In the genomic region with DNA sequence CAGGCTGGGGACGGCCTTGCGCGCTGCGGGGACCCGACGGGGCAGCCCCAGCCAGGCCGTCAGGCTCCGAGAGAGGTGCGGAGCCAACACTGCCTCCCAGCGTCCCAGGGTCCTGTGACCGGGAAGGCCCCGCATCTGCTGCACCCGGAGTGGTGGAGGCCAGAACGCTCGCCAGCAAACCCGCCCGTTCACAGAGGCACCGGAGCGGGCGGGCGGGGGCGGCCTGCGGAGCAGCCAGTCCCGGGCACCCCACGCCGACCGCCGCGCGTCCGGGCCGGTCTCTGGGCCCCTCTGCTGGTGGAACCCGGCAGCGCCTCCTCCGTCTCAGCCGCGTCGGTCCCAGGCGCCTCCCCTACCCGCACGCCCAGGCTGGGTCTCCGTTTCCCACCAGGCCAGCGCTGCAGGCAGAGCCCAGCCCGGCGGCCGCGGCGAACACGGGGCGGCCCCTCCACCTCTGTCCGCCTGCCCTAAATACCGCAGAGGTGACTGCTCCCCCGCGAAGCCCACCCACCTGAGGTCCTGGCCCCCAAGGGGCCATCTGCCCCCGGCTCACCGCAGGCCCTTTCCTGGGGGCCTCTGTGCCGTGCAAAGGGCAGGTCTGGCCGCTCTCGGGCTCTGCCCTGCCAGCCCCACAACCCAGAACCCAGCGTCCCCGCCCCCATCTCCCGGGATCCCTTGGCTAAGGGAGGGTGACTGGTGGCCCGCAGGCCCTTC, we compare ENCODE assay signal across 9 cellular contexts. TPM values are rescaled to one million over a fixed set of nuclear protein-coding genes. Genes with fewer than 3 reads are reported as not detected.
DNase-seq lines count a peak whose midpoint lies in the region; ATAC-seq and TF ChIP-seq lines count a peak whose summit lies in the region.
"Had no signal": no experiment of that assay in that cellular context is flagged by ENCODE, and none has a peak within 500 bp of the region (broad histone marks: within the 10 kb centered on the region; RNA-seq: fewer than 3 reads in every experiment).

No MANE protein-coding gene starts in this region.

- H3K27me3 Mint-ChIP-seq in chondrocyte (ENCODE audit: low read depth) = no peaks in the 10 kb centered on the region

- H3K9me3 Mint-ChIP-seq in chondrocyte (ENCODE audit: low read depth) = no peaks in the 10 kb centered on the region

- peak; percentile 88 for TF ChIP-seq CTCF in chondrocyte (IDR thresholded peaks at IDR 0.05)

- H3K4me1 Mint-ChIP-seq in chondrocyte (ENCODE audit: low read depth) = peaks cover 8% of the 10 kb centered on the region

- TF ChIP-seq RAD21 in Ishikawa (IDR thresholded peaks at IDR 0.05; ENCODE audit: low read depth) = peak; percentile 75

- DNase-seq in Daoy (ENCODE audit: low read depth) (peak; percentile 85), chondrocyte (ENCODE audit: low spot score) (peak; percentile 89), left colon (peak; percentile 64 to 84), amniotic stem cell (lab: John Stamatoyannopoulos, UW) (no peak), KG1 (lab: John Stamatoyannopoulos, UW) (no peak)
- peak; percentile 46 to 58 for DNase-seq in activated CD4-positive, alpha-beta T cell treated with anti-CD3 and anti-CD28 coated beads for 24 hours (ENCODE audit: low read depth in 2 of 2)
- peak; percentile 67 to 81 for DNase-seq in stimulated activated CD4-positive, alpha-beta T cell treated with anti-CD3 and anti-CD28 coated beads, Interleukin-2, amount 100 ng/mL, for 24 hours

- intact Hi-C loops in left colon (cut with DNase I, micrococcal nuclease) = loop anchor here (10.0 kb wide), 2 partner anchors 92 to 112 kb away; no protein-coding TSS in a partner anchor

- no peak overlapping the region for H3K27ac Mint-ChIP-seq in chondrocyte (ENCODE audit: unreplicated experiment)

- peak; percentile 86 for ATAC-seq in left colon

- H3K36me3 Mint-ChIP-seq in chondrocyte (ENCODE audit: low read depth) = peaks cover 3% of the 10 kb centered on the region

- H3K4me3 Mint-ChIP-seq in chondrocyte (ENCODE audit: unreplicated experiment) = peak overlapping the region; percentile 16

- no peak for TF ChIP-seq EP300 in Ishikawa (IDR thresholded peaks at IDR 0.05; ENCODE audit: borderline replicate concordance)

TF ChIP-seq in Ishikawa, 13 proteins besides CTCF, POLR2A, EP300 and RAD21:
- TF ChIP-seq CEBPB (IDR thresholded peaks at IDR 0.05) (no peak), TCF12 (IDR thresholded peaks at IDR 0.05; ENCODE audit: low read depth) (0 out of 2 replicates have a peak, but pooled peaks have one; percentile 29), TEAD4 (IDR thresholded peaks at IDR 0.05) (no peak), CREB1 (IDR thresholded peaks at IDR 0.05; ENCODE audit: low read depth) (no peak), YY1 (IDR thresholded peaks at IDR 0.05; ENCODE audit: low read depth) (no peak), TAF1 (IDR thresholded peaks at IDR 0.05; ENCODE audit: low read depth) (no peak), MAX (IDR thresholded peaks at IDR 0.05) (no peak), FOXM1 (IDR thresholded peaks at IDR 0.05; ENCODE audit: borderline replicate concordance, low read depth) (no peak), EGR1 (IDR thresholded peaks at IDR 0.05) (peak; percentile 52; the same call in 1 of the 2 replicates), ZBTB7A (IDR thresholded peaks at IDR 0.05; ENCODE audit: low read depth) (0 out of 2 replicates have a peak, but pooled peaks have one; percentile 56), NFIC (IDR thresholded peaks at IDR 0.05) (no peak), USF1 (IDR thresholded peaks at IDR 0.05) (no peak)
- TF ChIP-seq, protein P1, sequence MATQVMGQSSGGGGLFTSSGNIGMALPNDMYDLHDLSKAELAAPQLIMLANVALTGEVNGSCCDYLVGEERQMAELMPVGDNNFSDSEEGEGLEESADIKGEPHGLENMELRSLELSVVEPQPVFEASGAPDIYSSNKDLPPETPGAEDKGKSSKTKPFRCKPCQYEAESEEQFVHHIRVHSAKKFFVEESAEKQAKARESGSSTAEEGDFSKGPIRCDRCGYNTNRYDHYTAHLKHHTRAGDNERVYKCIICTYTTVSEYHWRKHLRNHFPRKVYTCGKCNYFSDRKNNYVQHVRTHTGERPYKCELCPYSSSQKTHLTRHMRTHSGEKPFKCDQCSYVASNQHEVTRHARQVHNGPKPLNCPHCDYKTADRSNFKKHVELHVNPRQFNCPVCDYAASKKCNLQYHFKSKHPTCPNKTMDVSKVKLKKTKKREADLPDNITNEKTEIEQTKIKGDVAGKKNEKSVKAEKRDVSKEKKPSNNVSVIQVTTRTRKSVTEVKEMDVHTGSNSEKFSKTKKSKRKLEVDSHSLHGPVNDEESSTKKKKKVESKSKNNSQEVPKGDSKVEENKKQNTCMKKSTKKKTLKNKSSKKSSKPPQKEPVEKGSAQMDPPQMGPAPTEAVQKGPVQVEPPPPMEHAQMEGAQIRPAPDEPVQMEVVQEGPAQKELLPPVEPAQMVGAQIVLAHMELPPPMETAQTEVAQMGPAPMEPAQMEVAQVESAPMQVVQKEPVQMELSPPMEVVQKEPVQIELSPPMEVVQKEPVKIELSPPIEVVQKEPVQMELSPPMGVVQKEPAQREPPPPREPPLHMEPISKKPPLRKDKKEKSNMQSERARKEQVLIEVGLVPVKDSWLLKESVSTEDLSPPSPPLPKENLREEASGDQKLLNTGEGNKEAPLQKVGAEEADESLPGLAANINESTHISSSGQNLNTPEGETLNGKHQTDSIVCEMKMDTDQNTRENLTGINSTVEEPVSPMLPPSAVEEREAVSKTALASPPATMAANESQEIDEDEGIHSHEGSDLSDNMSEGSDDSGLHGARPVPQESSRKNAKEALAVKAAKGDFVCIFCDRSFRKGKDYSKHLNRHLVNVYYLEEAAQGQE (IDR thresholded peaks at IDR 0.05; ENCODE audit: low read depth) = no peak
TF ChIP-seq in Ishikawa: peak in this region for 3.

RNA-seq across cellular contexts. Expression of gene EXD3, which starts 15.9 kb away (rescaled TPM):
- 0.86 and 2.3 TPM in 2 replicates for total RNA-seq in Daoy (2014; rRNA removed; shearing (Covaris generic))
- total RNA-seq in chondrocyte (10.7 to 15.7 TPM (median 11.6 TPM) in 3 replicates), left colon (10 to 100 TPM; 44.1 to 57.3 TPM)

RNA-seq across cellular contexts. Expression of gene NOXA1, which starts 16.2 kb away (rescaled TPM):
- not detected in 2 replicates for total RNA-seq in Daoy (2014; rRNA removed; shearing (Covaris generic))
- total RNA-seq in chondrocyte (0.97 to 2.5 TPM (median 2.0 TPM) in 3 replicates), left colon (10 to 100 TPM; 33.3 to 42.6 TPM)

RNA-seq across cellular contexts. Expression of gene ENTPD8, which starts 34.1 kb away (rescaled TPM):
- not detected in 2 replicates for total RNA-seq in Daoy (2014; rRNA removed; shearing (Covaris generic))
- total RNA-seq in chondrocyte = 0.10 TPM in 1 of 3 replicates, not detected in the others
- 100 to 1,000 TPM; 108 to 120 TPM for total RNA-seq in left colon
- total RNA-seq: activated CD8-positive, alpha-beta memory T cell treated with anti-CD3 and anti-CD28 coated beads for 36 hours had no signal

RNA-seq across cellular contexts. Expression of gene NSMF, which starts 52.1 kb away (rescaled TPM):
- total RNA-seq in Daoy (2014; rRNA removed; shearing (Covaris generic)) = 13.5 and 13.7 TPM in 2 replicates
- total RNA-seq in chondrocyte (81.5 to 86.8 TPM (median 86.1 TPM) in 3 replicates), left colon (10 to 100 TPM; 39.9 to 52.0 TPM)

Comparison
In these comparisons a context has a peak if more than half of its experiments do, and no peak if none do; other contexts are left out.
1. DNase-seq: peak in Daoy (single experiment), activated CD4-positive, alpha-beta T cell treated with anti-CD3 and anti-CD28 coated beads for 24 hours (2 of 2), chondrocyte (single experiment), left colon (2 of 2) and stimulated activated CD4-positive, alpha-beta T cell treated with anti-CD3 and anti-CD28 coated beads, Interleukin-2, amount 100 ng/mL, for 24 hours (2 of 2); none in amniotic stem cell (single experiment) and KG1 (single experiment).
2. RNA of gene ENTPD8, which starts 34.1 kb away (total RNA-seq): 108 to 120 TPM in left colon; 0.10 TPM in chondrocyte and not detected in Daoy; every median in the first group is over 10 times any median in the second.